Comparison of ENCODE assay signal across 20 cellular contexts in genomic region chr1:31221072-31221471, GRCh38. TPM values are rescaled to one million over a fixed set of nuclear protein-coding genes. Genes with fewer than 3 reads are reported as not detected.
DNase-seq lines count a peak whose midpoint lies in the region; ATAC-seq, FAIRE-seq and TF ChIP-seq lines count a peak whose summit lies in the region.
"Had no signal": no experiment of that assay in that cellular context is flagged by ENCODE, and none has a peak within 500 bp of the region (broad histone marks: within the 10 kb centered on the region; RNA-seq: fewer than 3 reads in every experiment).

No MANE protein-coding gene starts in this region.

- H2BK20ac ChIP-seq in H1 (ENCODE audit: low read length) = no peak overlapping the region

- H3K14ac ChIP-seq in H1 (ENCODE audit: insufficient read length) = no peak overlapping the region

- no peak overlapping the region for H4K5ac ChIP-seq in H1 (ENCODE audit: insufficient read length, low read depth, low read length)

- no peak overlapping the region for H3K56ac ChIP-seq in H1 (replicated peaks; ENCODE audit: insufficient read length, low read depth, low read length)

- H3K9ac ChIP-seq in MM.1S (ENCODE audit: low read length) (no peak overlapping the region), H1 (replicated peaks in 1 of 4; ENCODE audit: extremely low read depth in 1 of 4, low read depth in 3 of 4, low read length in 3 of 4) (no peak overlapping the region)
- H3K9ac ChIP-seq: GM23248, KMS-11 had no signal

- intact Hi-C loops in Right ventricle myocardium superior (cut with DNase I) = no loop called here

- no peak for FAIRE-seq in H1 (lab: Jason Lieb, UNC)

- H3K23ac ChIP-seq in H1 (ENCODE audit: insufficient read length) = no peak overlapping the region

- peak; percentile 51 for DNase-seq in MM.1S
- DNase-seq in RPMI8226 = peak; percentile 33
- DNase-seq in H1 (ENCODE audit: low read depth in 1 of 2, low spot score in 2 of 2) = no peak
- peak; percentile 21 for DNase-seq in osteoblast (ENCODE audit: insufficient read length, low spot score, missing footprints)
- DNase-seq in Right ventricle myocardium superior = no peak
- DNase-seq in NCI-H748 (lab: John Stamatoyannopoulos, UW; ENCODE audit: unreplicated experiment) = no peak
- DNase-seq: CD4-positive, CD25-positive, alpha-beta regulatory T cell; GM23248; HCEC 1CT; MV-4-11; NCI-H1417 treated with DMSO at 0.1 percent for 48 hours; NCI-H187 treated with DMSO at 0.1 percent for 48 hours; NCI-H2107; NCI-H345; NCI-H524 treated with DMSO at 0.1 percent for 48 hours; SHP77 treated with DMSO at 0.1 percent for 48 hours; T-cell had no signal

- H4K91ac ChIP-seq in H1 (replicated peaks; ENCODE audit: insufficient read length, low read length) = peak overlapping the region; percentile 34

- H3K18ac ChIP-seq in H1 (ENCODE audit: extremely low read depth, low read length) = no peak overlapping the region

- H4K20me1 ChIP-seq in MM.1S (ENCODE audit: insufficient read depth, low read length) (no peaks in the 10 kb centered on the region), H1 (replicated peaks in 1 of 2; ENCODE audit: control insufficient read depth in 1 of 2, insufficient read depth in 2 of 2, low read length in 2 of 2) (peaks cover 5 to 7% of the 10 kb centered on the region in 2 experiments), osteoblast (ENCODE audit: insufficient read depth, low read length) (no peaks in the 10 kb centered on the region)

- H2AFZ ChIP-seq in MM.1S (ENCODE audit: low read length) (no peak overlapping the region), H1 (ENCODE audit: low read length) (no peak overlapping the region), osteoblast (ENCODE audit: low read length) (no peak overlapping the region)
- H2AFZ ChIP-seq: GM23248 had no signal

- no peak overlapping the region for H3K27ac ChIP-seq in MM.1S (ENCODE audit: low read length)
- no peak overlapping the region for H3K27ac ChIP-seq in H1 (ENCODE audit: low read depth, low read length)
- no peak overlapping the region for H3K27ac ChIP-seq in osteoblast (ENCODE audit: low read depth, low read length)
- H3K27ac ChIP-seq: GM23248, KMS-11 had no signal

- no peaks in the 10 kb centered on the region for H3K4me1 ChIP-seq in MM.1S (ENCODE audit: low read length)
- H3K4me1 ChIP-seq in H1 (replicated peaks in 1 of 4; ENCODE audit: control insufficient read depth in 3 of 4, insufficient read depth in 4 of 4, low read length in 3 of 4) = peaks cover 0 to 6% (median 1%) of the 10 kb centered on the region in 4 experiments; a peak in 5 of 7 replicates
- H3K4me1 ChIP-seq in osteoblast (ENCODE audit: insufficient read depth, low read length) = no peaks in the 10 kb centered on the region

- TF ChIP-seq POLR2A in H1 (IDR thresholded peaks at IDR 0.05; ENCODE audit: control extremely low read depth in 1 of 2, low read depth in 2 of 2, low read length in 2 of 2) = no peak

- no peak overlapping the region for H2BK120ac ChIP-seq in H1 (replicated peaks; ENCODE audit: low read depth, low read length)

- CTCF ChIA-PET in H1 (lab: Charles Lee; ENCODE audit: partially characterized antibody) = interaction anchor here (0.6 to 2.1 kb wide), 5 partner anchors 13 to 309 kb away, joined by 3 to 12 read pairs (median 6); no protein-coding TSS in a partner anchor

- no peak overlapping the region for H2AK5ac ChIP-seq in H1 (ENCODE audit: low read depth, low read length)

- H3K36me3 ChIP-seq in MM.1S (replicated peaks; ENCODE audit: insufficient read depth, low read length) (no peaks in the 10 kb centered on the region), H1 (ENCODE audit: control insufficient read depth in 2 of 4, insufficient read depth in 4 of 4, low read length in 3 of 4) (no peaks in the 10 kb centered on the region), osteoblast (ENCODE audit: insufficient read depth, low read length) (no peaks in the 10 kb centered on the region)

- H3K9me3 ChIP-seq in MM.1S (replicated peaks; ENCODE audit: insufficient read depth, low read length) (no peaks in the 10 kb centered on the region), H1 (ENCODE audit: insufficient read depth in 2 of 2, low read depth in 1 of 2, low read length in 1 of 2) (no peaks in the 10 kb centered on the region), osteoblast (ENCODE audit: low read depth, low read length) (no peaks in the 10 kb centered on the region)

- no peak for TF ChIP-seq RAD21 in H1 (IDR thresholded peaks at IDR 0.05 in 1 of 2, conservative IDR thresholded peaks at IDR 0.05 in 1 of 2; ENCODE audit: low read depth in 2 of 2, low read length in 2 of 2)

- POLR2A ChIA-PET in H1 (lab: Charles Lee; ENCODE audit: partially characterized antibody) = no interaction called here

- TF ChIP-seq EP300 in H1 (IDR thresholded peaks at IDR 0.05; ENCODE audit: borderline replicate concordance in 1 of 2, low read depth in 2 of 2, low read length in 2 of 2) = no peak

- H2BK15ac ChIP-seq in H1 (ENCODE audit: low read length) = no peak overlapping the region

- H3K79me2 ChIP-seq in MM.1S (ENCODE audit: low read length) (no peaks in the 10 kb centered on the region), H1 (ENCODE audit: control insufficient read depth in 1 of 2, insufficient read depth in 2 of 2, low read length in 2 of 2) (0 out of 4 replicates have a peak, but pooled peaks cover 0 to 3% of the 10 kb centered on the region in 2 experiments), osteoblast (ENCODE audit: insufficient read depth, low read length) (no peaks in the 10 kb centered on the region)

- H3K27me3 ChIP-seq in MM.1S (replicated peaks; ENCODE audit: insufficient read depth, low read length) (peaks cover 7% of the 10 kb centered on the region; the same call in 1 of the 2 replicates), H1 (replicated peaks in 1 of 4; ENCODE audit: control insufficient read depth in 3 of 4, extremely low read depth in 1 of 4, insufficient read depth in 3 of 4, low read length in 3 of 4) (no peaks in the 10 kb centered on the region), osteoblast (ENCODE audit: insufficient read depth, low read length) (peaks cover 30% of the 10 kb centered on the region)

- H3K4me3 ChIP-seq in MM.1S (ENCODE audit: low read length) (no peak overlapping the region), H1 (ENCODE audit: extremely low read depth in 1 of 4, insufficient read depth in 2 of 4, low read depth in 3 of 4, low read length in 4 of 4) (no peak overlapping the region), osteoblast (ENCODE audit: insufficient read depth, low read length) (no peak overlapping the region)
- H3K4me3 ChIP-seq: GM23248 had no signal

- H2BK5ac ChIP-seq in H1 (ENCODE audit: low read depth, low read length) = peak overlapping the region; percentile 49; the same call in 1 of the 2 replicates

- no peaks in the 10 kb centered on the region for H3K23me2 ChIP-seq in H1 (ENCODE audit: low read depth, low read length)

- ATAC-seq in GM18511 (IDR thresholded peaks at IDR 0.05; ENCODE audit: unreplicated experiment) (no peak), Right ventricle myocardium superior (ENCODE audit: poor library complexity) (no peak)
- ATAC-seq: SK-N-SH treated with all-trans-retinoic acid at 6 μM for 48 hours, T-cell had no signal

- no peaks in the 10 kb centered on the region for H3K9me2 ChIP-seq in MM.1S (replicated peaks; ENCODE audit: insufficient read depth, low read length)

- no peak overlapping the region for H4K8ac ChIP-seq in H1 (ENCODE audit: extremely low read depth, insufficient read depth, low read length)

- no peak overlapping the region for H3K4me2 ChIP-seq in MM.1S (ENCODE audit: low read depth, low read length)
- no peak overlapping the region for H3K4me2 ChIP-seq in H1 (ENCODE audit: insufficient read depth in 1 of 2, low read depth in 2 of 2, low read length in 2 of 2)
- no peak overlapping the region for H3K4me2 ChIP-seq in osteoblast (ENCODE audit: insufficient read depth, low read length)
- H3K4me2 ChIP-seq: KMS-11 had no signal

- H2BK12ac ChIP-seq in H1 (ENCODE audit: low read depth, low read length) = peak overlapping the region; percentile 75; the same call in 1 of the 2 replicates

- no peaks in the 10 kb centered on the region for H3F3A ChIP-seq in MM.1S (ENCODE audit: insufficient read depth, low read length)

- 90% methylated on average over 6 of the region's 6 CpGs; no CpG with 5 or more reads in 1 of the 2 experiments for WGBS in H1 (ENCODE audit: extremely low coverage in 1 of 2, insufficient coverage in 1 of 2, insufficient read length in 1 of 2, insufficient replicate concordance in 2 of 2, low coverage in 1 of 2, low lambda C conversion rate in 2 of 2, missing lambda C conversion rate in 1 of 2), 2 experiments

- TF ChIP-seq CTCF in MM.1S (IDR thresholded peaks at IDR 0.05; ENCODE audit: low read length) (no peak), H1 (IDR thresholded peaks at IDR 0.05; ENCODE audit: control extremely low read depth in 1 of 3, insufficient read depth in 1 of 3, low read depth in 1 of 3, low read length in 3 of 3) (no peak), osteoblast (IDR thresholded peaks at IDR 0.05; ENCODE audit: extremely low read depth, low read depth, low read length) (no peak)

- peak overlapping the region; percentile 84 for H3K4ac ChIP-seq in H1 (replicated peaks; ENCODE audit: insufficient read length, low read depth, low read length)

- H3K79me1 ChIP-seq in H1 (ENCODE audit: low read depth, low read length) = peaks cover 8% of the 10 kb centered on the region; the same call in 1 of the 2 replicates

TF ChIP-seq in H1, 55 proteins besides CTCF, POLR2A, EP300 and RAD21 (continues in another document):
- no peak for TF ChIP-seq GABPA (IDR thresholded peaks at IDR 0.05; ENCODE audit: borderline replicate concordance, insufficient read depth, low read length)
- TF ChIP-seq RFX5 (IDR thresholded peaks at IDR 0.05; ENCODE audit: borderline replicate concordance, low read depth, low read length) = no peak
- TF ChIP-seq TBP (IDR thresholded peaks at IDR 0.05; ENCODE audit: low read depth, low read length) = no peak
- TF ChIP-seq ASH2L (IDR thresholded peaks at IDR 0.05; ENCODE audit: low read length) = no peak
- TF ChIP-seq ATF3 (IDR thresholded peaks at IDR 0.05; ENCODE audit: insufficient read depth, low read depth, low read length) = no peak
- TF ChIP-seq POLR2AphosphoS5 (IDR thresholded peaks at IDR 0.05; ENCODE audit: low read depth, low read length) = no peak

RNA-seq across cellular contexts. Expression of gene NKAIN1, which starts 18.6 kb away (rescaled TPM):
- 59.1 and 59.3 TPM in 2 replicates for total RNA-seq in H1 (2021; fragmentation: NEBNext Ultra II Directional; extraction: Animal tissue kit (Norgen Biotek cat#: 25700))
- 66.9 and 117 TPM in 2 replicates for polyA plus RNA-seq in H1 (2011; rRNA removed)
- 40.4 TPM for polyA plus RNA-seq in H1 (2011; cell fraction: cytosol; rRNA removed)
- 79.6 TPM for polyA plus RNA-seq in H1 (2011; cell fraction: nucleus; rRNA removed)
- 45.8 to 59.1 TPM (median 49.2 TPM) in 4 replicates for polyA plus RNA-seq in H1 (2012, experiment 1 of 2)
- 63.2 TPM for polyA plus RNA-seq in H1 (2012, experiment 2 of 2)
- polyA plus RNA-seq in H1 (2013, experiment 1 of 2) = 38.8 TPM
- polyA plus RNA-seq in H1 (2013, experiment 2 of 2) = 46.7 TPM
- polyA minus RNA-seq in H1 (2011; rRNA and poly(A)+ RNA removed) = 152 and 153 TPM in 2 replicates
- 35.4 TPM for polyA minus RNA-seq in H1 (2011; cell fraction: cytosol; rRNA and poly(A)+ RNA removed)
- polyA minus RNA-seq in H1 (2011; cell fraction: nucleus; rRNA and poly(A)+ RNA removed) = 17.1 TPM
- total RNA-seq in osteoblast (not detected in 2 replicates), Right ventricle myocardium superior (not detected)
- total RNA-seq: CD4-positive, CD25-positive, alpha-beta regulatory T cell had no signal
- polyA plus RNA-seq: CD4-positive, CD25-positive, alpha-beta regulatory T cell; GM23248 had no signal

Comparison
In these comparisons a context has a peak if more than half of its experiments do, and no peak if none do; other contexts are left out.
1. DNase-seq: peak in MM.1S (single experiment), RPMI8226 (single experiment) and osteoblast (single experiment); none in H1 (0 of 2), Right ventricle myocardium superior (single experiment) and NCI-H748 (single experiment).
2. RNA of gene NKAIN1, which starts 18.6 kb away (total RNA-seq): 59.1 to 59.3 TPM in H1; not detected in Right ventricle myocardium superior (single experiment) and not detected in osteoblast; every median in the first group is over 10 times any median in the second.